Comparison of ENCODE assay signal across 11 cellular contexts in the genomic region with DNA sequence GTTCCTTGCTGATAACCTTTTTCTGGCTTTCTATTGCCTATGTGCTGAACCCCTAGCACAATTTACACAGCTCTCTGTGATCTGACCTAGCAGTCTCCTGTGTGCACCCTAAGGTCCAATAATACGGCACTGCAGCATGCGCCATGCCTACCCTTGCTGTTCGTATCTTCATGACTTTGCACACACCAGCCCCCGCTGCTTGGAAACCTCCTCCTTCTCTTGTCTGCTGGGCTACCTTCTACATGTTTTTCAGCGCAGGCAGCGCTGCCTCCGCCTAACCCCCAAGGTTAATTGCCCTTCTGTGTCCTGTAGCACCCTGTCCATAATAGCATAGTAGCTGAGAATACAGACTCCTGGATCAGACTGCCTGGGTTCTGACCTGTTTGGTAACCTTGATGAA. TPM values are rescaled to one million over a fixed set of nuclear protein-coding genes. Genes with fewer than 3 reads are reported as not detected.
DNase-seq lines count a peak whose midpoint lies in the region; ATAC-seq and TF ChIP-seq lines count a peak whose summit lies in the region.
"Had no signal": no experiment of that assay in that cellular context is flagged by ENCODE, and none has a peak within 500 bp of the region (broad histone marks: within the 10 kb centered on the region; RNA-seq: fewer than 3 reads in every experiment).

No MANE protein-coding gene starts in this region.

- no peaks in the 10 kb centered on the region for H4K20me1 ChIP-seq in neural cell (ENCODE audit: insufficient read depth)

- H3K4me1 Mint-ChIP-seq in CD14-positive monocyte: peaks cover 76% of the 10 kb centered on the region

- H3K36me3 ChIP-seq in KOPT-K1 (ENCODE audit: insufficient read depth, low read length): peaks cover 15% of the 10 kb centered on the region; the same call in 1 of the 2 replicates
- no peaks in the 10 kb centered on the region for H3K36me3 ChIP-seq in colonic mucosa
- H3K36me3 ChIP-seq in neural cell (ENCODE audit: insufficient read depth, low read length): no peaks in the 10 kb centered on the region

- H3K27me3 Mint-ChIP-seq in CD14-positive monocyte (ENCODE audit: low read depth in 3 of 3): peaks cover 0 to 8% (median 5%) of the 10 kb centered on the region in 3 donors

- peak overlapping the region; percentile 87 to 93 for H3K4me3 Mint-ChIP-seq in CD14-positive monocyte

- no peak for TF ChIP-seq CTCF in CD14-positive monocyte (IDR thresholded peaks at IDR 0.05)
- TF ChIP-seq CTCF in colonic mucosa (IDR thresholded peaks at IDR 0.05): no peak
- TF ChIP-seq CTCF in neural cell (IDR thresholded peaks at IDR 0.05; ENCODE audit: poor library complexity, severe bottlenecking): no peak

- H3K4me2 ChIP-seq in neural cell (ENCODE audit: low read length): peak overlapping the region; percentile 77

- no peak for TF ChIP-seq RAD21 in neural cell (conservative IDR thresholded peaks at IDR 0.05)

- ATAC-seq in HG03342 (IDR thresholded peaks at IDR 0.05; ENCODE audit: unreplicated experiment) (no peak), GM21381 (IDR thresholded peaks at IDR 0.05; ENCODE audit: unreplicated experiment) (no peak), GM18907 (IDR thresholded peaks at IDR 0.05; ENCODE audit: unreplicated experiment) (no peak)

- H3K9me3 Mint-ChIP-seq in CD14-positive monocyte: peaks cover 0 to 1% (median 0%) of the 10 kb centered on the region in 7 donors

- H3K9me2 ChIP-seq in neural cell (ENCODE audit: insufficient read depth, low read length): no peaks in the 10 kb centered on the region

- no peaks in the 10 kb centered on the region for H3F3A ChIP-seq in neural cell (ENCODE audit: insufficient read depth, low read length, poor library complexity, severe bottlenecking)

- no peak for DNase-seq in CD14-positive monocyte (ENCODE audit: low spot score)
- no peak for DNase-seq in colonic mucosa
- no peak for DNase-seq in NCI-H2196 (lab: John Stamatoyannopoulos, UW; ENCODE audit: unreplicated experiment)
- DNase-seq: NCI-H2081 treated with DMSO at 0.1 percent for 48 hours; stimulated activated CD4-positive, alpha-beta T cell treated with anti-CD3 and anti-CD28 coated beads, Interleukin-4, amount 100 ng/mL, for 4 hours had no signal

- peaks cover 18% of the 10 kb centered on the region for H3K79me2 ChIP-seq in neural cell (replicated peaks; ENCODE audit: insufficient read depth, low read length)

- H3K9ac ChIP-seq in colonic mucosa (ENCODE audit: low read depth in 2 of 2, low read length in 2 of 2): no peak overlapping the region
- H3K9ac ChIP-seq in neural cell (ENCODE audit: low read length): peak overlapping the region; percentile 87

- peak overlapping the region; percentile 82 for H3K27ac ChIP-seq in KOPT-K1 (ENCODE audit: low read depth, low read length, poor library complexity, severe bottlenecking)
- no peak overlapping the region for H3K27ac ChIP-seq in colonic mucosa
- H3K27ac ChIP-seq in neural cell (ENCODE audit: low read length): no peak overlapping the region

- H3K36me3 Mint-ChIP-seq in CD14-positive monocyte: peaks cover 5 to 15% of the 10 kb centered on the region in 2 donors

- intact Hi-C loops in CD14-positive monocyte (cut with micrococcal nuclease): loop anchor here (5.0 kb wide), 3 partner anchors 49 to 114 kb away; a partner anchor contains a TSS
- intact Hi-C loops in colonic mucosa (cut with DNase I): no loop called here

- H3K9me3 ChIP-seq in KOPT-K1 (ENCODE audit: insufficient read depth, low read length, poor library complexity, severe bottlenecking) (no peaks in the 10 kb centered on the region), colonic mucosa (no peaks in the 10 kb centered on the region), neural cell (ENCODE audit: low read length) (no peaks in the 10 kb centered on the region)

- H3K4me3 ChIP-seq in colonic mucosa (peak overlapping the region; percentile 82), neural cell (ENCODE audit: low read length) (peak overlapping the region; percentile 88)

- H3K27me3 ChIP-seq in colonic mucosa: no peaks in the 10 kb centered on the region
- H3K27me3 ChIP-seq in neural cell (ENCODE audit: insufficient read depth, low read depth, low read length): no peaks in the 10 kb centered on the region

- peaks cover 30% of the 10 kb centered on the region for H3K4me1 ChIP-seq in colonic mucosa

- TF ChIP-seq EP300 in neural cell (conservative IDR thresholded peaks at IDR 0.05; ENCODE audit: poor library complexity, severe bottlenecking): no peak

- H2AFZ ChIP-seq in neural cell (ENCODE audit: low read depth, low read length): no peak overlapping the region

- peak overlapping the region in 5 of 7 donors; percentile 8 to 96 (median 91) for H3K27ac Mint-ChIP-seq in CD14-positive monocyte

TF ChIP-seq in neural cell, 6 proteins besides CTCF, POLR2A, EP300 and RAD21:
- TF ChIP-seq EZH2 (IDR thresholded peaks at IDR 0.05; ENCODE audit: borderline replicate concordance, insufficient read depth, low read length, poor library complexity, severe bottlenecking): no peak
- TF ChIP-seq POLR2AphosphoS5 (IDR thresholded peaks at IDR 0.05): no peak
- TF ChIP-seq, protein P1, sequence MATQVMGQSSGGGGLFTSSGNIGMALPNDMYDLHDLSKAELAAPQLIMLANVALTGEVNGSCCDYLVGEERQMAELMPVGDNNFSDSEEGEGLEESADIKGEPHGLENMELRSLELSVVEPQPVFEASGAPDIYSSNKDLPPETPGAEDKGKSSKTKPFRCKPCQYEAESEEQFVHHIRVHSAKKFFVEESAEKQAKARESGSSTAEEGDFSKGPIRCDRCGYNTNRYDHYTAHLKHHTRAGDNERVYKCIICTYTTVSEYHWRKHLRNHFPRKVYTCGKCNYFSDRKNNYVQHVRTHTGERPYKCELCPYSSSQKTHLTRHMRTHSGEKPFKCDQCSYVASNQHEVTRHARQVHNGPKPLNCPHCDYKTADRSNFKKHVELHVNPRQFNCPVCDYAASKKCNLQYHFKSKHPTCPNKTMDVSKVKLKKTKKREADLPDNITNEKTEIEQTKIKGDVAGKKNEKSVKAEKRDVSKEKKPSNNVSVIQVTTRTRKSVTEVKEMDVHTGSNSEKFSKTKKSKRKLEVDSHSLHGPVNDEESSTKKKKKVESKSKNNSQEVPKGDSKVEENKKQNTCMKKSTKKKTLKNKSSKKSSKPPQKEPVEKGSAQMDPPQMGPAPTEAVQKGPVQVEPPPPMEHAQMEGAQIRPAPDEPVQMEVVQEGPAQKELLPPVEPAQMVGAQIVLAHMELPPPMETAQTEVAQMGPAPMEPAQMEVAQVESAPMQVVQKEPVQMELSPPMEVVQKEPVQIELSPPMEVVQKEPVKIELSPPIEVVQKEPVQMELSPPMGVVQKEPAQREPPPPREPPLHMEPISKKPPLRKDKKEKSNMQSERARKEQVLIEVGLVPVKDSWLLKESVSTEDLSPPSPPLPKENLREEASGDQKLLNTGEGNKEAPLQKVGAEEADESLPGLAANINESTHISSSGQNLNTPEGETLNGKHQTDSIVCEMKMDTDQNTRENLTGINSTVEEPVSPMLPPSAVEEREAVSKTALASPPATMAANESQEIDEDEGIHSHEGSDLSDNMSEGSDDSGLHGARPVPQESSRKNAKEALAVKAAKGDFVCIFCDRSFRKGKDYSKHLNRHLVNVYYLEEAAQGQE (IDR thresholded peaks at IDR 0.05; ENCODE audit: borderline replicate concordance): no peak
- no peak for TF ChIP-seq SMC3 (conservative IDR thresholded peaks at IDR 0.05; ENCODE audit: poor library complexity)
- TF ChIP-seq TAF1 (IDR thresholded peaks at IDR 0.05; ENCODE audit: low read depth): no peak
- no peak for TF ChIP-seq MXI1 (conservative IDR thresholded peaks at IDR 0.05; ENCODE audit: poor library complexity, severe bottlenecking)

RNA-seq across cellular contexts. Expression of a gene that starts 1.4 kb away (rescaled TPM):
- polyA plus RNA-seq in CD14-positive monocyte: 10 to 100 TPM; 35.1 to 45.3 TPM
- 10 to 100 TPM; 30.0 to 41.3 TPM for total RNA-seq in colonic mucosa
- 105 and 121 TPM in 2 replicates for polyA plus RNA-seq in neural cell
- polyA minus RNA-seq in neural cell: 36.5 and 44.9 TPM in 2 replicates

RNA-seq across cellular contexts. Expression of a gene that starts 11.6 kb away (rescaled TPM):
- polyA plus RNA-seq in CD14-positive monocyte (not detected), neural cell (1.8 and 3.5 TPM in 2 replicates)
- total RNA-seq in colonic mucosa: 100 to 1,000 TPM; 331 to 350 TPM
- polyA minus RNA-seq in neural cell: 1.2 and 2.9 TPM in 2 replicates
- total RNA-seq: activated CD8-positive, alpha-beta memory T cell treated with anti-CD3 and anti-CD28 coated beads for 36 hours had no signal

RNA-seq across cellular contexts. Expression of a gene that starts 26.8 kb away (rescaled TPM):
- not detected for polyA plus RNA-seq in CD14-positive monocyte
- total RNA-seq in colonic mucosa: 1 to 10 TPM in 1 of 2 donors, under 1 TPM in 1; 0.49 to 1.2 TPM
- polyA plus RNA-seq in neural cell: 3.3 and 3.7 TPM in 2 replicates
- polyA minus RNA-seq in neural cell: 1.7 and 2.1 TPM in 2 replicates

RNA-seq across cellular contexts. Expression of a gene that starts 29.9 kb away (rescaled TPM):
- polyA plus RNA-seq in CD14-positive monocyte (not detected), neural cell (1.5 TPM in 1 of 2 replicates, not detected in the other)
- under 1 TPM in 1 of 2 donors, not detected in 1; 0.47 TPM for total RNA-seq in colonic mucosa
- polyA minus RNA-seq in neural cell: not detected in 2 replicates

RNA-seq across cellular contexts. Expression of a gene that starts 30.6 kb away (rescaled TPM):
- polyA plus RNA-seq in CD14-positive monocyte: not detected
- not detected for total RNA-seq in colonic mucosa
- polyA plus RNA-seq in neural cell: not detected in 2 replicates
- polyA minus RNA-seq in neural cell: not detected in 2 replicates
- total RNA-seq: activated CD8-positive, alpha-beta memory T cell treated with anti-CD3 and anti-CD28 coated beads for 36 hours had no signal
